27 cellular contexts compared by ENCODE assay signal in the genomic region with DNA sequence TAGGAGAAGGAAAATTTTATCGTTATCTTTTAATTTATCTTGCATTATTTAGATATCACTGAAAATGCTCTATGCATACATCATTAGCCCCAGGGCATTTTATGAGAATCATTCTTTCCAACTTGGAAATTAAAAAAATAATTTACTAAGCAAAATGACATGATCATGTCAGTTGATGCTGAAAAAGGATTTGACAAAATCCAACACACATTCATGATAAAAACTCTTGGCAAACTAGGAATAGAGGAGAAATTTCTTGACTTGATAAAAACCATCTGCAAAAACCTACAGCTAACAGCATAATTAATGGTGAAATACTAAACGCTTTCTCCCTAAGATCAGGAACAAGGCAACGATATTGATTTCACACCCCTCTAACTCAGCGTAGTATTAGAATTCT.
"Had no signal": no experiment of that assay in that cellular context is flagged by ENCODE, and none has a peak within 500 bp of the region (broad histone marks: within the 10 kb centered on the region; RNA-seq: fewer than 3 reads in every experiment).

No MANE protein-coding gene starts in this region.

- H3K27ac ChIP-seq: left lung, lower lobe of right lung, pancreas, prostate gland, skin epidermis, spleen, tibial nerve, upper lobe of left lung, vagina had no signal

- H3K4me1 Mint-ChIP-seq: immature natural killer cell; natural killer cell; stimulated activated effector memory CD8-positive, alpha-beta T cell treated with anti-CD3 and anti-CD28 coated beads, Interleukin-12 subunit alpha, Interleukin-12 subunit beta, amount 100 ng/mL, for 72 hours; stimulated activated naive CD8-positive, alpha-beta T cell treated with anti-CD3 and anti-CD28 coated beads, Interleukin-15, amount 100 ng/mL, for 72 hours had no signal

- ATAC-seq: left colon; left lung; lower lobe of right lung; natural killer cell; pancreas; right cardiac atrium; sciatic nerve; stimulated activated effector memory CD8-positive, alpha-beta T cell treated with anti-CD3 and anti-CD28 coated beads, Interleukin-12 subunit alpha, Interleukin-12 subunit beta, amount 100 ng/mL, for 72 hours; stimulated activated naive CD8-positive, alpha-beta T cell treated with anti-CD3 and anti-CD28 coated beads, Interleukin-15, amount 100 ng/mL, for 72 hours had no signal

- H3K4me3 ChIP-seq: left lung, lower lobe of right lung, pancreas, prostate gland, skin epidermis, spleen, tibial nerve, upper lobe of left lung, vagina had no signal

- H3K4me1 ChIP-seq: left lung, lower lobe of right lung, prostate gland, spleen, upper lobe of left lung, vagina had no signal

- H3K9me3 Mint-ChIP-seq: immature natural killer cell; natural killer cell; stimulated activated effector memory CD8-positive, alpha-beta T cell treated with anti-CD3 and anti-CD28 coated beads, Interleukin-12 subunit alpha, Interleukin-12 subunit beta, amount 100 ng/mL, for 72 hours; stimulated activated naive CD8-positive, alpha-beta T cell treated with anti-CD3 and anti-CD28 coated beads, Interleukin-15, amount 100 ng/mL, for 72 hours had no signal

- H3K27me3 Mint-ChIP-seq: stimulated activated naive CD8-positive, alpha-beta T cell treated with anti-CD3 and anti-CD28 coated beads, Interleukin-15, amount 100 ng/mL, for 72 hours had no signal

- H3K27me3 ChIP-seq: left lung, pancreas, spleen, tibial nerve, upper lobe of left lung, vagina had no signal

- FAIRE-seq: islet of Langerhans had no signal

- H3K4me3 Mint-ChIP-seq: immature natural killer cell; natural killer cell; stimulated activated effector memory CD8-positive, alpha-beta T cell treated with anti-CD3 and anti-CD28 coated beads, Interleukin-12 subunit alpha, Interleukin-12 subunit beta, amount 100 ng/mL, for 72 hours; stimulated activated naive CD8-positive, alpha-beta T cell treated with anti-CD3 and anti-CD28 coated beads, Interleukin-15, amount 100 ng/mL, for 72 hours had no signal

- H3K36me3 ChIP-seq: left lung, lower lobe of right lung, pancreas, prostate gland, spleen, upper lobe of left lung, vagina had no signal

- H3K36me3 Mint-ChIP-seq: immature natural killer cell; natural killer cell; stimulated activated effector memory CD8-positive, alpha-beta T cell treated with anti-CD3 and anti-CD28 coated beads, Interleukin-12 subunit alpha, Interleukin-12 subunit beta, amount 100 ng/mL, for 72 hours had no signal

- DNase-seq: hypothalamus; immature natural killer cell; kidney; left colon; left lung; lower lobe of right lung; mammary epithelial cell; mesenchymal stem cell; natural killer cell; nucleus accumbens; pancreas; posterior cingulate gyrus; retina; right cardiac atrium; spleen; stimulated activated CD4-positive, alpha-beta T cell treated with anti-CD3 and anti-CD28 coated beads, Interleukin-4, amount 100 ng/mL, for 24 hours; stimulated activated naive CD4-positive, alpha-beta T cell treated with Interleukin-2 at 50 U/mL for 16 hours; stimulated activated naive CD8-positive, alpha-beta T cell treated with anti-CD3 and anti-CD28 coated beads, Interleukin-15, amount 100 ng/mL, for 72 hours; substantia nigra; upper lobe of left lung had no signal

- H3K27ac Mint-ChIP-seq: immature natural killer cell; natural killer cell; stimulated activated effector memory CD8-positive, alpha-beta T cell treated with anti-CD3 and anti-CD28 coated beads, Interleukin-12 subunit alpha, Interleukin-12 subunit beta, amount 100 ng/mL, for 72 hours; stimulated activated naive CD8-positive, alpha-beta T cell treated with anti-CD3 and anti-CD28 coated beads, Interleukin-15, amount 100 ng/mL, for 72 hours had no signal

- H3K9me3 ChIP-seq: left lung, lower lobe of right lung, pancreas, prostate gland, upper lobe of left lung, vagina had no signal
